Comparison of ENCODE assay signal across 8 cellular contexts in genomic region chr21:39184050-39184980, GRCh38. TPM values are rescaled to one million over a fixed set of nuclear protein-coding genes. Genes with fewer than 3 reads are reported as not detected.
DNase-seq lines count a peak whose midpoint lies in the region; ATAC-seq and TF ChIP-seq lines count a peak whose summit lies in the region.

No MANE protein-coding gene starts in this region.

- H3K27me3 Mint-ChIP-seq in activated T-helper 1 cell treated with anti-CD3 and anti-CD28 coated beads, Interleukin-12 subunit alpha, Interleukin-12 subunit beta, Interleukin-2, Interleukin-4 antibody, amounts not matched to agents 30 ng/mL and 10 ng/mL and 1 ng/mL, durations not matched to agents 14 hours and 24 hours and 36 hours (ENCODE audit: insufficient read depth) = no peaks in the 10 kb centered on the region
- H3K27me3 Mint-ChIP-seq in stimulated activated naive CD8-positive, alpha-beta T cell treated with anti-CD3 and anti-CD28 coated beads, Interleukin-15, amount 100 ng/mL, for 72 hours = no peaks in the 10 kb centered on the region

- CTCF ChIA-PET in HEK293 (lab: Yijun Ruan, JAX) = interaction anchor here (0.6 to 1.3 kb wide), 7 partner anchors 11 to 257 kb away, joined by 3 to 5 read pairs (median 4); no protein-coding TSS in a partner anchor

- DNase-seq in AG09309 (ENCODE audit: low read depth) (no peak), T-helper 9 cell (no peak)
- DNase-seq in activated T-helper 1 cell treated with anti-CD3 and anti-CD28 coated beads, Interleukin-12 subunit alpha, Interleukin-12 subunit beta, Interleukin-2, Interleukin-4 antibody, amounts not matched to agents 30 ng/mL and 10 ng/mL and 1 ng/mL, durations not matched to agents 14 hours and 24 hours and 36 hours (ENCODE audit: low spot score) = no peak
- DNase-seq in stimulated activated naive CD8-positive, alpha-beta T cell treated with anti-CD3 and anti-CD28 coated beads, Interleukin-15, amount 100 ng/mL, for 72 hours = no peak

- peak overlapping the region; percentile 98 for H3K27ac Mint-ChIP-seq in activated T-helper 1 cell treated with anti-CD3 and anti-CD28 coated beads, Interleukin-12 subunit alpha, Interleukin-12 subunit beta, Interleukin-2, Interleukin-4 antibody, amounts not matched to agents 30 ng/mL and 10 ng/mL and 1 ng/mL, durations not matched to agents 14 hours and 24 hours and 36 hours
- H3K27ac Mint-ChIP-seq in stimulated activated naive CD8-positive, alpha-beta T cell treated with anti-CD3 and anti-CD28 coated beads, Interleukin-15, amount 100 ng/mL, for 72 hours = peak overlapping the region; percentile 99 to 100

- peaks cover 12% of the 10 kb centered on the region for H3K27me3 ChIP-seq in iPS-18a (ENCODE audit: control insufficient read depth, insufficient read depth, low read length)

- POLR2A ChIA-PET in HEK293 (lab: Yijun Ruan, JAX) = interaction anchor here (0.6 to 2.4 kb wide), 15 partner anchors 9 to 203 kb away, joined by 3 to 31 read pairs (median 6); partner anchors contain the start of genes BRWD1 and HMGN1

- H3K9me3 Mint-ChIP-seq in activated T-helper 1 cell treated with anti-CD3 and anti-CD28 coated beads, Interleukin-12 subunit alpha, Interleukin-12 subunit beta, Interleukin-2, Interleukin-4 antibody, amounts not matched to agents 30 ng/mL and 10 ng/mL and 1 ng/mL, durations not matched to agents 14 hours and 24 hours and 36 hours = no peaks in the 10 kb centered on the region
- H3K9me3 Mint-ChIP-seq in stimulated activated naive CD8-positive, alpha-beta T cell treated with anti-CD3 and anti-CD28 coated beads, Interleukin-15, amount 100 ng/mL, for 72 hours = no peaks in the 10 kb centered on the region

- H3K4me1 Mint-ChIP-seq in activated T-helper 1 cell treated with anti-CD3 and anti-CD28 coated beads, Interleukin-12 subunit alpha, Interleukin-12 subunit beta, Interleukin-2, Interleukin-4 antibody, amounts not matched to agents 30 ng/mL and 10 ng/mL and 1 ng/mL, durations not matched to agents 14 hours and 24 hours and 36 hours (ENCODE audit: low read depth) = peaks cover 53% of the 10 kb centered on the region
- peaks cover 62% of the 10 kb centered on the region for H3K4me1 Mint-ChIP-seq in stimulated activated naive CD8-positive, alpha-beta T cell treated with anti-CD3 and anti-CD28 coated beads, Interleukin-15, amount 100 ng/mL, for 72 hours

- H3K9me3 ChIP-seq in HEK293 (ENCODE audit: control insufficient read depth, insufficient read depth, low read depth, low read length) = no peaks in the 10 kb centered on the region
- no peaks in the 10 kb centered on the region for H3K9me3 ChIP-seq in iPS-18a (ENCODE audit: control insufficient read depth, low read depth, low read length)

- intact Hi-C loops in activated T-helper 1 cell treated with anti-CD3 and anti-CD28 coated beads, Interleukin-12 subunit alpha, Interleukin-12 subunit beta, Interleukin-2, Interleukin-4 antibody, amounts not matched to agents 30 ng/mL and 10 ng/mL and 1 ng/mL, durations not matched to agents 14 hours and 24 hours and 36 hours (cut with micrococcal nuclease) = loop anchor here (2.0 to 10.0 kb wide), 3 partner anchors 200 to 1918 kb away; partner anchors contain the start of gene VPS26C

- H3K27ac ChIP-seq in HEK293 (ENCODE audit: extremely low read depth, low read depth, low read length) = peak overlapping the region; percentile 86
- H3K27ac ChIP-seq in iPS-18a (ENCODE audit: low read length) = no peak overlapping the region

- no peak for ATAC-seq in stimulated activated naive CD8-positive, alpha-beta T cell treated with anti-CD3 and anti-CD28 coated beads, Interleukin-15, amount 100 ng/mL, for 72 hours
- ATAC-seq in GM21786 (IDR thresholded peaks at IDR 0.05; ENCODE audit: unreplicated experiment) (no peak), GM21825 (IDR thresholded peaks at IDR 0.05; ENCODE audit: unreplicated experiment) (no peak)

- H3K4me3 Mint-ChIP-seq in activated T-helper 1 cell treated with anti-CD3 and anti-CD28 coated beads, Interleukin-12 subunit alpha, Interleukin-12 subunit beta, Interleukin-2, Interleukin-4 antibody, amounts not matched to agents 30 ng/mL and 10 ng/mL and 1 ng/mL, durations not matched to agents 14 hours and 24 hours and 36 hours = peak overlapping the region; percentile 98
- H3K4me3 Mint-ChIP-seq in stimulated activated naive CD8-positive, alpha-beta T cell treated with anti-CD3 and anti-CD28 coated beads, Interleukin-15, amount 100 ng/mL, for 72 hours = peak overlapping the region; percentile 97 to 98

- TF ChIP-seq CTCF in AG09309 (IDR thresholded peaks at IDR 0.05; ENCODE audit: control insufficient read depth, insufficient read depth, low read depth, low read length, missing control alignments) = no peak
- no peak for TF ChIP-seq CTCF in HEK293 (tag by site-specific recombination; IDR thresholded peaks at IDR 0.05)

- H3K36me3 Mint-ChIP-seq in activated T-helper 1 cell treated with anti-CD3 and anti-CD28 coated beads, Interleukin-12 subunit alpha, Interleukin-12 subunit beta, Interleukin-2, Interleukin-4 antibody, amounts not matched to agents 30 ng/mL and 10 ng/mL and 1 ng/mL, durations not matched to agents 14 hours and 24 hours and 36 hours (ENCODE audit: low read depth) = peaks cover 12% of the 10 kb centered on the region

- H3K4me3 ChIP-seq in AG09309 (ENCODE audit: control insufficient read depth, low read depth, low read length) (peak overlapping the region; percentile 92), HEK293 (ENCODE audit: low read depth, low read length) (peak overlapping the region; percentile 89), iPS-18a (ENCODE audit: low read length) (peak overlapping the region; percentile 91)

- H3K36me3 ChIP-seq in HEK293 (ENCODE audit: control insufficient read depth in 2 of 2, insufficient read depth in 1 of 2, low read length in 2 of 2) (peaks cover 18% of the 10 kb centered on the region in 2 experiments), iPS-18a (ENCODE audit: control insufficient read depth, low read depth, low read length) (peaks cover 14% of the 10 kb centered on the region)

- 0 out of 2 replicates have a peak, but pooled peaks cover 3% of the 10 kb centered on the region for H3K4me1 ChIP-seq in HEK293 (ENCODE audit: control insufficient read depth, insufficient read depth, low read length)
- peaks cover 12% of the 10 kb centered on the region for H3K4me1 ChIP-seq in iPS-18a (ENCODE audit: control insufficient read depth, low read depth, low read length)

- peak overlapping the region; percentile 88 for H3K9ac ChIP-seq in iPS-18a (ENCODE audit: low read length)

TF ChIP-seq in HEK293, 187 proteins besides CTCF, POLR2A, EP300 and RAD21 (continues in another document):
- TF ChIP-seq OSR2 (tag by site-specific recombination; IDR thresholded peaks at IDR 0.05) (peak; percentile 91), PRDM6 (tag by site-specific recombination; IDR thresholded peaks at IDR 0.05) (peak; percentile 88), ZNF639 (tag by site-specific recombination; IDR thresholded peaks at IDR 0.05) (0 out of 2 replicates have a peak, but pooled peaks have one; percentile 22), SP3 (tag by site-specific recombination; IDR thresholded peaks at IDR 0.05) (no peak), ZSCAN30 (tag by site-specific recombination; IDR thresholded peaks at IDR 0.05) (0 out of 2 replicates have a peak, but pooled peaks have one; percentile 53), IKZF3 (tag by site-specific recombination; IDR thresholded peaks at IDR 0.05) (peak; percentile 58), ZNF211 (tag by site-specific recombination; IDR thresholded peaks at IDR 0.05; ENCODE audit: low read depth) (no peak), ZNF664 (tag by site-specific recombination; IDR thresholded peaks at IDR 0.05) (peak; percentile 83)

RNA-seq across cellular contexts. Expression of gene PSMG1, which starts 1.1 kb away (rescaled TPM):
- total RNA-seq in activated T-helper 1 cell treated with anti-CD3 and anti-CD28 coated beads, Interleukin-12 subunit alpha, Interleukin-12 subunit beta, Interleukin-2, Interleukin-4 antibody, amounts not matched to agents 30 ng/mL and 10 ng/mL and 1 ng/mL, durations not matched to agents 14 hours and 24 hours and 36 hours = 102 and 103 TPM in 2 replicates
